Comparison of ENCODE assay signal across 11 cellular contexts in the genomic region with DNA sequence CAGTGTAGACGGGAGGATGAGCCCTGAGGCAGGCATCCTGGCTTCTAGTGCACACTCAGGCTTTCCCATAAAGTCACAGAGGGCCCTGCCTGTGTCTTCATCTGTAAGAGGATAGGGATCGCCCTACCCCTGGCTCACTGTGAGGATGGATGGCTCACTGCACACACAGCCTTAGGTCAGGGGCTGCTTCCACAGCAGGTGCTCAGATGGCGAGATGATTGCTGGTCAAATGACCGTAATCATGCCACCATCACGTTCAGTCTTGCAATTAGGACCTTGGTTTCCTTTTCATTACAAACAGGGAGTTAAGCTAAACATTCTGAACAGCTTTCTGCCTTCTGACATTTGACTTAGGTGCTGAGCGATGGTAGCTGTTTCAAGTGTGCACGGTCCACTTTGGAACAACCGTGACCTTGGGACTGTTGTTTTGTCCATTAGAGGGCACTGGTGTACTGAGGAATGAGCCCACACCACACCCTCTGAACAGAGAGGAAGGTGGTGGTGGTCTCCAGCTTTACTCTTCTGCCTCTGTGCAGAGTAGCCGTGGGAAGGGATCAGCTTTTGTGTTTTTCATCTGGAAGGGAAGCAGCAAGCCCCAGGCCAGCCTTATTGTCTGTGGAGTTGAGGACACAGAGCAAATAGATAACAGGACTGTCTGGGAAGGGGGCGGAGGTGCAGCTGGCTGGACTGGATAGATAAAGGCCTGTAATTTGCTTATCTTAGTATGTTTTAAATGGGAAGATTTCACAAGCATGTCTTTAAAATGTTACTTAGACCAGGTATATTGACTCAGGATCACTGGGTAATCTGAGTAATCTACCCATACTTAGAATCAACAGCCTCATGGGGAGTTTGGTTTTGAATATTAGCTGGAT.
A peak's percentile ranks its signal among the peaks of the same experiment; 100 is the strongest.
DNase-seq lines count a peak whose midpoint lies in the region; ATAC-seq and TF ChIP-seq lines count a peak whose summit lies in the region.
"Had no signal": no experiment of that assay in that cellular context is flagged by ENCODE, and none has a peak within 500 bp of the region (broad histone marks: within the 10 kb centered on the region; RNA-seq: fewer than 3 reads in every experiment).

No MANE protein-coding gene starts in this region.

- H3K4me3 ChIP-seq in DND-41 (ENCODE audit: low read depth in 1 of 2, low read length in 2 of 2) (no peak overlapping the region), body of pancreas (no peak overlapping the region)
- H3K4me3 ChIP-seq: SJCRH30 had no signal

- peak; percentile 48 for TF ChIP-seq CTCF in DND-41 (IDR thresholded peaks at IDR 0.05; ENCODE audit: borderline replicate concordance, extremely low read depth, low read length, poor library complexity, severe bottlenecking)
- peak; percentile 41; the same call in 1 of the 2 replicates for TF ChIP-seq CTCF in LNCAP (IDR thresholded peaks at IDR 0.05)
- TF ChIP-seq CTCF in body of pancreas (IDR thresholded peaks at IDR 0.05) = peak in 6 of 7 experiments; percentile 13 to 59 (median 41)

- H3K79me2 ChIP-seq in DND-41 (ENCODE audit: insufficient read depth, low read length) = no peaks in the 10 kb centered on the region

- intact Hi-C loops in body of pancreas (cut with DNase I) = no loop called here

- 53 to 57% methylated on average over 10 of the region's 10 CpGs for WGBS in body of pancreas, 2 donors

- H3K9ac ChIP-seq in DND-41 (ENCODE audit: low read depth, low read length) = no peak overlapping the region

- DNase-seq in DND-41 (no peak), body of pancreas (peak in 1 of 4 donors; percentile 35), medulla oblongata (ENCODE audit: extremely low spot score) (peak; percentile 36), ureter (ENCODE audit: low spot score) (no peak), NCI-H128 (lab: John Stamatoyannopoulos, UW; ENCODE audit: unreplicated experiment) (no peak), NCI-H2196 (lab: John Stamatoyannopoulos, UW; ENCODE audit: unreplicated experiment) (no peak)
- DNase-seq: activated naive CD4-positive, alpha-beta T cell treated with anti-CD3 and anti-CD28 coated beads for 36 hours; stimulated activated CD4-positive, alpha-beta T cell treated with anti-CD3 and anti-CD28 coated beads, Interleukin-2, amount 100 ng/mL, for 24 hours had no signal

- H3K4me1 ChIP-seq in DND-41 (ENCODE audit: insufficient read depth, low read length) = no peaks in the 10 kb centered on the region
- peaks cover 4% of the 10 kb centered on the region for H3K4me1 ChIP-seq in body of pancreas
- H3K4me1 ChIP-seq: SJCRH30 had no signal

- no peak overlapping the region for H3K4me2 ChIP-seq in DND-41 (ENCODE audit: insufficient read depth, low read length)

- H4K20me1 ChIP-seq in DND-41 (ENCODE audit: insufficient read depth, low read length) = no peaks in the 10 kb centered on the region

- H2AFZ ChIP-seq in DND-41 (ENCODE audit: low read depth, low read length) = no peak overlapping the region

- H3K27me3 ChIP-seq in DND-41 (ENCODE audit: insufficient read depth, low read length, poor library complexity) (no peaks in the 10 kb centered on the region), body of pancreas (no peaks in the 10 kb centered on the region)
- H3K27me3 ChIP-seq: SJCRH30 had no signal

- TF ChIP-seq POLR2A in body of pancreas (IDR thresholded peaks at IDR 0.05) = no peak

- H3K27ac ChIP-seq in DND-41 (ENCODE audit: low read length) = no peak overlapping the region
- H3K27ac ChIP-seq in body of pancreas = no peak overlapping the region
- H3K27ac ChIP-seq: SJCRH30 had no signal

- H3K36me3 ChIP-seq in DND-41 (ENCODE audit: insufficient read depth, low read length) = no peaks in the 10 kb centered on the region
- H3K36me3 ChIP-seq in body of pancreas (replicated peaks in 1 of 2; ENCODE audit: insufficient read depth in 1 of 2, low read depth in 2 of 2) = no peaks in the 10 kb centered on the region

- ATAC-seq in DND-41 (ENCODE audit: insufficient read depth, low read depth) (0 out of 3 replicates have a peak, but pooled peaks have one; percentile 50), body of pancreas (peak; percentile 53), GM19351 (IDR thresholded peaks at IDR 0.05; ENCODE audit: unreplicated experiment) (no peak)

- no peaks in the 10 kb centered on the region for H3K9me3 ChIP-seq in DND-41 (ENCODE audit: insufficient read depth, low read length, severe bottlenecking)
- no peaks in the 10 kb centered on the region for H3K9me3 ChIP-seq in body of pancreas
- H3K9me3 ChIP-seq: SJCRH30 had no signal
